In the genomic region with DNA sequence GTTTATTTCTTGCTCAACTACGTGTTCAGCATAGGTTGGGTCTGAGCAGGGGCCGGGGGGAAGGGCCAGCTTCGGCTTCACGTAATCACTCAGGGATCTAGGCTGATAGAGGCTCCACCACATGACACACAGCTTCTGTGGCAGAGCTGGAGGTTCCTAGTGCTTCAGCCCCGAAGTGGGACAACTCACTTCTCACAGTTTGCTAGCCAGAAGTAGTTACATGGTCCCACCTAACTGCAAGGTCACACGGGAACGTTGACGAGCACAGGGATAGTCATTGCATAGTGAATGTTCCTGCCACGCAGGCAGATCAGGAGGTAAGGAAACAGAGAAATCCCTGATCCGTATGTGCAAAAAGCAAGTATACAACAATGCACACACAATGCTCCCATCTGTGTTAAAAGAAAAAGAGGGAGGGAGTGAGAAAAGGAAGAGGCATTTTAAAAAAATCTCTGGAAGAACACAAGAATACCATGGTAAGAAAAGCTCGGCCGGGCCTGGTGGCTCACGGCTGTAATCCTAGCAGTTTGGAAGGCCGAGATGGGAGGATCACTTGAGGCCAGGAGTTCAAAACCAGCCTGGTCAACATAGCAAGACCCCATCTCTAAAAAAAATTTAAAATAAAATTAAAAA, we compare ENCODE assay signal across 13 cellular contexts. TPM values are rescaled to one million over a fixed set of nuclear protein-coding genes. Genes with fewer than 3 reads are reported as not detected.
DNase-seq lines count a peak whose midpoint lies in the region; ATAC-seq and TF ChIP-seq lines count a peak whose summit lies in the region.
"Had no signal": no experiment of that assay in that cellular context is flagged by ENCODE, and none has a peak within 500 bp of the region (broad histone marks: within the 10 kb centered on the region; RNA-seq: fewer than 3 reads in every experiment).

No MANE protein-coding gene starts in this region.

- peak in 1 of 2 donors; percentile 68 for TF ChIP-seq POLR2A in adrenal gland (IDR thresholded peaks at IDR 0.05)
- no peak for TF ChIP-seq POLR2A in suprapubic skin (IDR thresholded peaks at IDR 0.05)

- TF ChIP-seq CTCF in adrenal gland (IDR thresholded peaks at IDR 0.05): no peak
- no peak for TF ChIP-seq CTCF in left ventricle myocardium inferior (IDR thresholded peaks at IDR 0.05; ENCODE audit: borderline replicate concordance)
- TF ChIP-seq CTCF in suprapubic skin (IDR thresholded peaks at IDR 0.05): no peak

- intact Hi-C loops in adrenal gland (cut with DNase I): no loop called here
- intact Hi-C loops in left ventricle myocardium inferior (cut with micrococcal nuclease): no loop called here

- H3K4me1 ChIP-seq in HUES6 (ENCODE audit: control insufficient read depth, insufficient read depth, low read length) (peaks cover 13% of the 10 kb centered on the region), adrenal gland (replicated peaks in 1 of 2) (peaks cover 28 to 62% of the 10 kb centered on the region in 2 donors), left ventricle myocardium inferior (peaks cover 66% of the 10 kb centered on the region), suprapubic skin (peaks cover 94% of the 10 kb centered on the region)
- H3K4me1 ChIP-seq: SJCRH30 had no signal

- no peaks in the 10 kb centered on the region for H3K9me3 ChIP-seq in HUES6 (ENCODE audit: control insufficient read depth, insufficient read depth, low read depth, low read length)
- H3K9me3 ChIP-seq in adrenal gland (replicated peaks in 1 of 3): no peaks in the 10 kb centered on the region
- no peaks in the 10 kb centered on the region for H3K9me3 ChIP-seq in left ventricle myocardium inferior (replicated peaks)
- H3K9me3 ChIP-seq in suprapubic skin: no peaks in the 10 kb centered on the region
- H3K9me3 ChIP-seq: psoas muscle, SJCRH30 had no signal

- ATAC-seq in HG02852 (IDR thresholded peaks at IDR 0.05; ENCODE audit: unreplicated experiment): no peak
- ATAC-seq in HG03280 (IDR thresholded peaks at IDR 0.05; ENCODE audit: unreplicated experiment): no peak

- H3K4me3 ChIP-seq in HUES6 (ENCODE audit: low read depth, low read length) (no peak overlapping the region), adrenal gland (no peak overlapping the region), left ventricle myocardium inferior (no peak overlapping the region), suprapubic skin (no peak overlapping the region)
- H3K4me3 ChIP-seq: psoas muscle, SJCRH30 had no signal

- H3K27me3 ChIP-seq in HUES6 (ENCODE audit: control insufficient read depth, insufficient read depth, low read length): no peaks in the 10 kb centered on the region
- no peaks in the 10 kb centered on the region for H3K27me3 ChIP-seq in adrenal gland
- H3K27me3 ChIP-seq in left ventricle myocardium inferior (ENCODE audit: low read depth): no peaks in the 10 kb centered on the region
- no peaks in the 10 kb centered on the region for H3K27me3 ChIP-seq in suprapubic skin
- H3K27me3 ChIP-seq: SJCRH30 had no signal

- 48 to 59% (median 50%) methylated on average over 14 of the region's 14 CpGs for WGBS in adrenal gland, 4 donors
- WGBS in suprapubic skin: 32% methylated on average over 14 of the region's 14 CpGs

- H3K36me3 ChIP-seq in HUES6 (ENCODE audit: control insufficient read depth, insufficient read depth, low read length) (no peaks in the 10 kb centered on the region), adrenal gland (replicated peaks in 1 of 2) (no peaks in the 10 kb centered on the region), left ventricle myocardium inferior (no peaks in the 10 kb centered on the region), suprapubic skin (no peaks in the 10 kb centered on the region)
- H3K36me3 ChIP-seq: SJCRH30 had no signal

- TF ChIP-seq EP300 in suprapubic skin (IDR thresholded peaks at IDR 0.05): no peak

- peak overlapping the region; percentile 45 for H3K9ac ChIP-seq in HUES6 (ENCODE audit: low read length)

- DNase-seq in adrenal gland: peak; percentile 49 to 87 (median 79)
- DNase-seq in left ventricle myocardium inferior: no peak
- peak in 1 of 2 donors; percentile 82 for DNase-seq in suprapubic skin (ENCODE audit: low spot score in 2 of 2)
- no peak for DNase-seq in NCI-H748 treated with DMSO at 0.1 percent for 48 hours (lab: John Stamatoyannopoulos, UW)
- DNase-seq in NCI-H69 (lab: John Stamatoyannopoulos, UW): no peak
- DNase-seq: activated CD4-positive, alpha-beta memory T cell treated with anti-CD3 and anti-CD28 coated beads for 36 hours; KG1; NCI-H2171 treated with DMSO at 0.1 percent for 48 hours; psoas muscle; SJCRH30 had no signal

- no peak overlapping the region for H3K27ac ChIP-seq in HUES6 (ENCODE audit: low read depth, low read length)
- H3K27ac ChIP-seq in adrenal gland: peak overlapping the region; percentile 60 to 88 (median 72)
- H3K27ac ChIP-seq in left ventricle myocardium inferior (replicated peaks): peak overlapping the region; percentile 53
- H3K27ac ChIP-seq in suprapubic skin: peak overlapping the region; percentile 84
- H3K27ac ChIP-seq: psoas muscle, SJCRH30 had no signal

RNA-seq across cellular contexts. Expression of a gene that starts 16.9 kb away (rescaled TPM):
- total RNA-seq in adrenal gland: 10 to 100 TPM; 16.7 to 40.3 (median 23.0) TPM
- 10 to 100 TPM in 2 of 3 donors, 1 to 10 TPM in 1; 8.9 to 16.7 (median 14.8) TPM for polyA plus RNA-seq in adrenal gland
- 10.0 TPM for total RNA-seq in left ventricle myocardium inferior
- total RNA-seq in suprapubic skin: 10 to 100 TPM; 26.9 to 74.9 (median 30.2) TPM

Comparison
In these comparisons a context has a peak if more than half of its experiments do, and no peak if none do; other contexts are left out.
1. DNase-seq: peak in adrenal gland (7 of 7); none in left ventricle myocardium inferior (single experiment), NCI-H748 treated with DMSO at 0.1 percent for 48 hours (single experiment) and NCI-H69 (single experiment).